1 cellular context compared by ENCODE assay signal in genomic region chr1:201741763-201742342, GRCh38.
TF ChIP-seq lines count a peak whose summit lies in the region.

No MANE protein-coding gene starts in this region.

TF ChIP-seq in SK-N-SH, 30 proteins besides CTCF, POLR2A, EP300 and RAD21 (continued from another document):
- TF ChIP-seq FOXM1 (IDR thresholded peaks at IDR 0.05; ENCODE audit: low read depth) (no peak), SIN3A (IDR thresholded peaks at IDR 0.05; ENCODE audit: borderline replicate concordance, low read depth, low read length) (no peak), PBX3 (IDR thresholded peaks at IDR 0.05) (no peak), POLR2AphosphoS5 (IDR thresholded peaks at IDR 0.05; ENCODE audit: low read depth, low read length) (no peak), FOSL2 (IDR thresholded peaks at IDR 0.05; ENCODE audit: borderline replicate concordance, low read depth) (no peak), NFIC (IDR thresholded peaks at IDR 0.05; ENCODE audit: borderline replicate concordance) (no peak), GABPA (IDR thresholded peaks at IDR 0.05; ENCODE audit: low read depth) (no peak), RFX5 (IDR thresholded peaks at IDR 0.05; ENCODE audit: low read length) (no peak)
